In the genomic region with DNA sequence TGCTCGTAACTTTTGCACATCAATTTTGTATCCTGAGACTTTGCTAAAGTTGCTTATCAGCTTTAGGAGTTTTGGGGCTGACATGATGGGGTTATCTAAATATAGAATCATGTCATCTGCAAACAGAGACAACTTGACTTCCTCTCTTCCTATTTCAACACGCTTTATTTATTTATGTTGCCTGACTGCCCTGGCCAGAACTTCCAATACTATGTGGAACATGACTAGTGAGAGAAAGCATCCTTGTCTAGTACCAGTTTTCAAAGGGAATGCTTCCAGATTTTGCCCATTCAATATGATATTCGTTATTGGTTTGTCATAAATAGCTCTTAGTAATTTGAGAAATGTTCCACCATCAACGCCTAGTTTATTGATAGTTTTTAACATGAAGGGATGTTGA, we compare ENCODE assay signal across 24 cellular contexts.
"Had no signal": no experiment of that assay in that cellular context is flagged by ENCODE, and none has a peak within 500 bp of the region (broad histone marks: within the 10 kb centered on the region; RNA-seq: fewer than 3 reads in every experiment).

No MANE protein-coding gene starts in this region.

- H3K27me3 ChIP-seq: MG63, SJSA1 had no signal

- DNase-seq: IMR-90, Karpas-422, KG1, MG63, NCI-H1092, NCI-H1105 treated with DMSO at 0.1 percent for 48 hours, NCI-H1417 treated with DMSO at 0.1 percent for 48 hours, NCI-H146, NCI-H1694 treated with DMSO at 0.1 percent for 48 hours, NCI-H1930, NCI-H2081, NCI-H2107, NCI-H2227 treated with DMSO at 0.1 percent for 48 hours, NCI-H524, NCI-H526 treated with DMSO at 0.1 percent for 48 hours, NCI-H748 treated with DMSO at 0.1 percent for 48 hours, SHP77, SW 1271, T-cell had no signal

- H3K4me1 ChIP-seq: SJSA1 had no signal

- H3K27ac ChIP-seq: RWPE1, SJSA1, SK-N-MC had no signal

- H3K9me3 ChIP-seq: MG63, SJSA1 had no signal

- FAIRE-seq: HepG2 had no signal

- H3K4me3 ChIP-seq: MG63, SJSA1, SK-N-MC had no signal

- H3K36me3 ChIP-seq: MG63, SJSA1 had no signal

- ATAC-seq: HepG2, Panc1, T-cell had no signal
